In genomic region chr2:44785433-44785832, GRCh38 we compare ENCODE assay signal across 8 cellular contexts.
"Had no signal": no experiment of that assay in that cellular context is flagged by ENCODE, and none has a peak within 500 bp of the region (broad histone marks: within the 10 kb centered on the region; RNA-seq: fewer than 3 reads in every experiment).

No MANE protein-coding gene starts in this region.

- ATAC-seq: K562 had no signal

- FAIRE-seq: HTR-8/SVneo, K562 had no signal

- H3K4me1 Mint-ChIP-seq: IgD-negative memory B cell had no signal

- H3K4me3 ChIP-seq: K562 had no signal

- H3K4me3 Mint-ChIP-seq: IgD-negative memory B cell had no signal

- H3K27ac Mint-ChIP-seq: IgD-negative memory B cell had no signal

- H3K27ac ChIP-seq: HL-60, KMS-11 had no signal

- H3K4me2 ChIP-seq: KMS-11 had no signal

- DNase-seq: IMR-90, KBM-7, KG1 had no signal

- H3K9ac ChIP-seq: KMS-11 had no signal
